In genomic region chr6:106356382-106356781, GRCh38 we compare ENCODE assay signal across 29 cellular contexts.
"Had no signal": no experiment of that assay in that cellular context is flagged by ENCODE, and none has a peak within 500 bp of the region (broad histone marks: within the 10 kb centered on the region; RNA-seq: fewer than 3 reads in every experiment).

No MANE protein-coding gene starts in this region.

- H3K9me3 ChIP-seq: body of pancreas had no signal

- DNase-seq: activated B cell treated with CpG ODN at 0.5 μM for 24 hours; activated CD4-positive, alpha-beta T cell treated with anti-CD3 and anti-CD28 coated beads for 1 hour; activated CD4-positive, alpha-beta T cell treated with anti-CD3 and anti-CD28 coated beads, Interleukin-2, amount 10 ng/mL, durations not matched to agents 24 days and 14 days; activated CD4-positive, alpha-beta T cell treated with anti-CD3 and anti-CD28 coated beads, Interleukin-2, amount 50 U/mL, for 48 hours; activated CD8-positive, alpha-beta memory T cell treated with anti-CD3 and anti-CD28 coated beads, Interleukin-2, amount 10 ng/mL, durations not matched to agents 7 days and 5 days; activated effector memory CD4-positive, alpha-beta T cell treated with anti-CD3 and anti-CD28 coated beads, Interleukin-2, amount 50 U/mL, for 16 hours; activated naive CD4-positive, alpha-beta T cell treated with Interleukin-2 at 50 U/mL for 16 hours; activated naive CD8-positive, alpha-beta T cell treated with anti-CD3 and anti-CD28 coated beads, Interleukin-2, amount 50 U/mL, for 24 hours; activated T-cell treated with anti-CD3 and anti-CD28 coated beads, Interleukin-2, amount 50 U/mL, for 4 hours; amniotic stem cell; body of pancreas; Kasumi-1; MV-4-11; NCI-H1092 treated with DMSO at 0.1 percent for 48 hours; NCI-H1417 treated with DMSO at 0.1 percent for 48 hours; NCI-H1694; NCI-H2029; NCI-H2107; NCI-H2171 treated with DMSO at 0.1 percent for 48 hours; NCI-H226; NCI-H510A; NCI-H526 treated with DMSO at 0.1 percent for 48 hours; NCI-H82; SIG-M5; T-helper 17 cell; T1000 had no signal

- H3K36me3 ChIP-seq: ascending aorta had no signal

- H3K4me3 ChIP-seq: ascending aorta, body of pancreas had no signal

- H3K27ac ChIP-seq: ascending aorta, body of pancreas had no signal

- ATAC-seq: activated CD8-positive, alpha-beta memory T cell treated with anti-CD3 and anti-CD28 coated beads, Interleukin-2, amount 10 ng/mL, durations not matched to agents 7 days and 5 days; activated naive CD4-positive, alpha-beta T cell treated with anti-CD3 and anti-CD28 coated beads, Interleukin-2, amount 50 U/mL, for 72 hours; activated naive CD8-positive, alpha-beta T cell treated with anti-CD3 and anti-CD28 coated beads, Interleukin-2, amount 50 U/mL, for 24 hours; activated T-cell treated with anti-CD3 and anti-CD28 coated beads, Interleukin-2, amount 50 U/mL, for 4 hours; body of pancreas; T-helper 17 cell had no signal

- H3K27me3 ChIP-seq: body of pancreas had no signal

- FAIRE-seq: TTC549 had no signal
